23 cellular contexts compared by ENCODE assay signal in genomic region chr6:14488185-14488584, GRCh38.
"Had no signal": no experiment of that assay in that cellular context is flagged by ENCODE, and none has a peak within 500 bp of the region (broad histone marks: within the 10 kb centered on the region; RNA-seq: fewer than 3 reads in every experiment).

No MANE protein-coding gene starts in this region.

- H3K4me2 ChIP-seq: hepatocyte, neural progenitor cell had no signal

- H3K27me3 ChIP-seq: foreskin keratinocyte, hepatocyte, neural progenitor cell, pancreas, thyroid gland had no signal

- H3K36me3 ChIP-seq: left ventricle myocardium inferior, lower lobe of right lung, neural progenitor cell, pancreas, thyroid gland had no signal

- H3K4me1 Mint-ChIP-seq: endodermal cell had no signal

- H3K36me3 Mint-ChIP-seq: memory B cell, mesothelial cell of epicardium, natural killer cell had no signal

- H3K9me3 ChIP-seq: left ventricle myocardium inferior, lower lobe of right lung, pancreas, thyroid gland had no signal

- H3K9ac ChIP-seq: neural progenitor cell had no signal

- DNase-seq: effector CD4-positive, alpha-beta T cell; endodermal cell; erythroblast; foreskin keratinocyte; head of caudate nucleus; kidney; left cardiac atrium; left ventricle myocardium inferior; lower lobe of right lung; natural killer cell; occipital lobe; pancreas; right cardiac atrium; small intestine; stimulated activated CD4-positive, alpha-beta T cell treated with anti-CD3 and anti-CD28 coated beads, Interleukin-12 subunit alpha, Interleukin-12 subunit beta, amount 100 ng/mL, for 4 hours; stimulated activated naive CD4-positive, alpha-beta T cell treated with Interleukin-2 at 50 U/mL for 16 hours; thyroid gland had no signal

- H3K4me3 ChIP-seq: hepatocyte, left ventricle myocardium inferior, lower lobe of right lung, neural progenitor cell, pancreas, thyroid gland had no signal

- H3K4me1 ChIP-seq: left ventricle myocardium inferior, lower lobe of right lung, neural progenitor cell, pancreas, thyroid gland had no signal

- H3K27ac ChIP-seq: foreskin keratinocyte, hepatocyte, left ventricle myocardium inferior, lower lobe of right lung, neural progenitor cell, pancreas, thyroid gland had no signal

- H3K27ac Mint-ChIP-seq: endodermal cell, memory B cell, mesothelial cell of epicardium, neural progenitor cell, progenitor cell of endocrine pancreas, type B pancreatic cell had no signal

- H3K4me3 Mint-ChIP-seq: endodermal cell, memory B cell, mesothelial cell of epicardium, natural killer cell, neural progenitor cell, type B pancreatic cell had no signal

- H3K27me3 Mint-ChIP-seq: memory B cell, progenitor cell of endocrine pancreas had no signal

- H3K9me3 Mint-ChIP-seq: natural killer cell had no signal
